ENCODE assay signal across 8 cellular contexts in the genomic region with DNA sequence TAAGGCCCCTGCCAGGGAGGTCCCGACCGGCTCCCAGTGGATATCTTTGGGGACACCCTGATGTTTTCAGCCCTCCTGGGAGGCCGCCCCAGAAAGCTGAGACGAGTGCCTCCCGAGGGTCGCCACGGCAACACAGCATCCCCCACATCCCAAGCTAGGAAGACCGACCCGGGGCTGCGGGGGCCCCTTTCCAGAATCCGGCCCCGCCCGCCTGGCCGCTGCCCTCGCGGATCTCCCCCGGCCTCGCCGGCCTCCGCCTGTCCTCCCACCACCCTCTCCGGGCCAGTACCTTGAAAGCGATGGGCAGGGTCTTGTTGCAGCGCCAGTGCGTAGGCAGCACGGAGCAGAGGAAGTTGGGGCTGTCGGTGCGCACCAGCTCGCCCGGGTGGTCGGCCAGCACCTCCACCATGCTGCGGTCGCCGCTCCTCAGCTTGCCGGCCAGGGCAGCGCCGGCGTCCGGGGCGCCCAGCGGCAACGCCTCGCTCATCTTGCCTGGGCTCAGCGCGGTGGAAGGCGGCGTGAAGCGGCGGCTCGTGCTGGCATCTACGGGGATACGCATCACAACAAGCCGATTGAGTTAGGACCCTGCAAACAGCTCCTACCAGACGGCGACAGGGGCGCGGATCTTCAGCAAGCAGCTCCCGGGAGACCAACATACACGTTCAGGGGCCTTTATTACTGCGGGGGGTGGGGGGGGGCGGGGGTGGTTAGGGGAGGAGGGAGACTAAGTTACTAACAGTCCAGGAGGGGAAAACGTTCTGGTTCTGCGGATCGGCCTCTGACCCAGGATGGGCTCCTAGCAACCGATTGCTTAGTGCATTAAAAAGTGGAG.
DNase-seq lines count a peak whose midpoint lies in the region; ATAC-seq, FAIRE-seq and TF ChIP-seq lines count a peak whose summit lies in the region.

No MANE protein-coding gene starts in this region.

- no peak for TF ChIP-seq POLR2A in A549 (IDR thresholded peaks at IDR 0.05; ENCODE audit: low read length)

- WGBS in A549 (ENCODE audit: missing lambda C conversion rate): 0% methylated on average over 4 of the region's 64 CpGs

- no peaks in the 10 kb centered on the region for H3K9me3 ChIP-seq in A549

- H3K4me3 ChIP-seq in A549 (peak overlapping the region; percentile 72), HL-60 (replicated peaks; ENCODE audit: insufficient read depth, low read length) (peak overlapping the region; percentile 88), foreskin fibroblast (ENCODE audit: low read depth in 1 of 2, low read length in 2 of 2) (peak overlapping the region; percentile 79 to 93)

- DNase-seq in A549 (ENCODE audit: low read depth in 1 of 2, low spot score in 1 of 2): no peak
- peak in 1 of 2 experiments; percentile 29 for DNase-seq in HL-60 (ENCODE audit: low read depth in 1 of 2, low spot score in 1 of 2)
- DNase-seq in activated CD8-positive, alpha-beta memory T cell treated with anti-CD3 and anti-CD28 coated beads, Interleukin-2, amount 10 ng/mL, durations not matched to agents 7 days and 5 days: peak; percentile 46
- DNase-seq in foreskin fibroblast: peak in 1 of 2 donors; percentile 52
- no peak for DNase-seq in osteocyte (ENCODE audit: extremely low spot score, unreplicated experiment)

- H3K4me3 Mint-ChIP-seq in activated CD8-positive, alpha-beta memory T cell treated with anti-CD3 and anti-CD28 coated beads, Interleukin-2, amount 10 ng/mL, durations not matched to agents 7 days and 5 days: peak overlapping the region; percentile 85
- peak overlapping the region; percentile 89 for H3K4me3 Mint-ChIP-seq in osteocyte (ENCODE audit: unreplicated experiment)

- H3K27me3 ChIP-seq in HL-60 (ENCODE audit: insufficient read depth, poor library complexity, severe bottlenecking): no peaks in the 10 kb centered on the region

- H3K27ac ChIP-seq in A549: peak overlapping the region; percentile 93 to 100
- H3K27ac ChIP-seq in HL-60 (replicated peaks): peak overlapping the region; percentile 91

- CTCF ChIA-PET in A549 (lab: Yijun Ruan, JAX): interaction anchor here (0.6 to 7.3 kb wide), 9 partner anchors 41 to 1053 kb away, joined by 3 to 46 read pairs (median 4); no protein-coding TSS in a partner anchor
- CTCF ChIA-PET in activated CD8-positive, alpha-beta memory T cell treated with anti-CD3 and anti-CD28 coated beads, Interleukin-2, amount 10 ng/mL, durations not matched to agents 7 days and 5 days (lab: Charles Lee): interaction anchor here (1.0 to 8.4 kb wide), 15 partner anchors 10 to 514 kb away, joined by 3 to 128 read pairs (median 6); a partner anchor contains a TSS

- peak overlapping the region; percentile 74 for H3K27ac Mint-ChIP-seq in activated CD8-positive, alpha-beta memory T cell treated with anti-CD3 and anti-CD28 coated beads, Interleukin-2, amount 10 ng/mL, durations not matched to agents 7 days and 5 days
- peak overlapping the region; percentile 98 for H3K27ac Mint-ChIP-seq in osteocyte (ENCODE audit: unreplicated experiment)

- no peak for ATAC-seq in A549
- ATAC-seq in activated CD8-positive, alpha-beta memory T cell treated with anti-CD3 and anti-CD28 coated beads, Interleukin-2, amount 10 ng/mL, durations not matched to agents 7 days and 5 days: no peak
- no peak for ATAC-seq in GM21515 (IDR thresholded peaks at IDR 0.05; ENCODE audit: unreplicated experiment)
- ATAC-seq in HG02798 (IDR thresholded peaks at IDR 0.05; ENCODE audit: poor library complexity, unreplicated experiment): no peak
- no peak for ATAC-seq in HG03442 (IDR thresholded peaks at IDR 0.05; ENCODE audit: unreplicated experiment)

- H3K4me2 ChIP-seq in A549: peak overlapping the region; percentile 94

- POLR2A ChIA-PET in A549 (lab: Yijun Ruan, JAX): interaction anchor here (0.8 to 4.9 kb wide), 8 partner anchors 50 to 370 kb away, joined by 3 to 70 read pairs (median 10); no protein-coding TSS in a partner anchor

- FAIRE-seq in A549 (lab: Jason Lieb, UNC): no peak

- H3K36me3 Mint-ChIP-seq in activated CD8-positive, alpha-beta memory T cell treated with anti-CD3 and anti-CD28 coated beads, Interleukin-2, amount 10 ng/mL, durations not matched to agents 7 days and 5 days: peaks cover 16% of the 10 kb centered on the region
- H3K36me3 Mint-ChIP-seq in osteocyte (ENCODE audit: unreplicated experiment): no peaks in the 10 kb centered on the region

- peaks cover 34% of the 10 kb centered on the region for H3K4me1 ChIP-seq in A549

- peaks cover 54% of the 10 kb centered on the region for H3K4me1 Mint-ChIP-seq in activated CD8-positive, alpha-beta memory T cell treated with anti-CD3 and anti-CD28 coated beads, Interleukin-2, amount 10 ng/mL, durations not matched to agents 7 days and 5 days
- peaks cover 47% of the 10 kb centered on the region for H3K4me1 Mint-ChIP-seq in osteocyte (ENCODE audit: unreplicated experiment)

- TF ChIP-seq EP300 in A549 (IDR thresholded peaks at IDR 0.05): no peak

- peaks cover 3% of the 10 kb centered on the region for H3K27me3 Mint-ChIP-seq in activated CD8-positive, alpha-beta memory T cell treated with anti-CD3 and anti-CD28 coated beads, Interleukin-2, amount 10 ng/mL, durations not matched to agents 7 days and 5 days
- H3K27me3 Mint-ChIP-seq in osteocyte (ENCODE audit: unreplicated experiment): no peaks in the 10 kb centered on the region

- no peak for TF ChIP-seq RAD21 in A549 (conservative IDR thresholded peaks at IDR 0.05 in 1 of 2, IDR thresholded peaks at IDR 0.05 in 1 of 2)

- no peak for TF ChIP-seq CTCF in A549 (IDR thresholded peaks at IDR 0.05)
- no peak for TF ChIP-seq CTCF in HL-60 (IDR thresholded peaks at IDR 0.05; ENCODE audit: insufficient read depth, low read length)
- no peak for TF ChIP-seq CTCF in foreskin fibroblast (IDR thresholded peaks at IDR 0.05; ENCODE audit: low read depth, low read length)
- TF ChIP-seq CTCF in osteocyte (IDR thresholded peaks at IDR 0.05): no peak

- H3K9me3 Mint-ChIP-seq in activated CD8-positive, alpha-beta memory T cell treated with anti-CD3 and anti-CD28 coated beads, Interleukin-2, amount 10 ng/mL, durations not matched to agents 7 days and 5 days (ENCODE audit: low read depth): no peaks in the 10 kb centered on the region
- H3K9me3 Mint-ChIP-seq in osteocyte (ENCODE audit: unreplicated experiment): no peaks in the 10 kb centered on the region

TF ChIP-seq in A549, 52 proteins besides CTCF, POLR2A, EP300 and RAD21:
- TF ChIP-seq RCOR1 (IDR thresholded peaks at IDR 0.05; ENCODE audit: low read depth, low read length) (no peak), JUN (IDR thresholded peaks at IDR 0.05) (peak in 1 of 2 experiments; percentile 15; a peak in 1 of 5 replicates), FOXS1 (CRISPR knock-in tag; IDR thresholded peaks at IDR 0.05) (no peak)
